Comparison of ENCODE assay signal across 8 cellular contexts in the genomic region with DNA sequence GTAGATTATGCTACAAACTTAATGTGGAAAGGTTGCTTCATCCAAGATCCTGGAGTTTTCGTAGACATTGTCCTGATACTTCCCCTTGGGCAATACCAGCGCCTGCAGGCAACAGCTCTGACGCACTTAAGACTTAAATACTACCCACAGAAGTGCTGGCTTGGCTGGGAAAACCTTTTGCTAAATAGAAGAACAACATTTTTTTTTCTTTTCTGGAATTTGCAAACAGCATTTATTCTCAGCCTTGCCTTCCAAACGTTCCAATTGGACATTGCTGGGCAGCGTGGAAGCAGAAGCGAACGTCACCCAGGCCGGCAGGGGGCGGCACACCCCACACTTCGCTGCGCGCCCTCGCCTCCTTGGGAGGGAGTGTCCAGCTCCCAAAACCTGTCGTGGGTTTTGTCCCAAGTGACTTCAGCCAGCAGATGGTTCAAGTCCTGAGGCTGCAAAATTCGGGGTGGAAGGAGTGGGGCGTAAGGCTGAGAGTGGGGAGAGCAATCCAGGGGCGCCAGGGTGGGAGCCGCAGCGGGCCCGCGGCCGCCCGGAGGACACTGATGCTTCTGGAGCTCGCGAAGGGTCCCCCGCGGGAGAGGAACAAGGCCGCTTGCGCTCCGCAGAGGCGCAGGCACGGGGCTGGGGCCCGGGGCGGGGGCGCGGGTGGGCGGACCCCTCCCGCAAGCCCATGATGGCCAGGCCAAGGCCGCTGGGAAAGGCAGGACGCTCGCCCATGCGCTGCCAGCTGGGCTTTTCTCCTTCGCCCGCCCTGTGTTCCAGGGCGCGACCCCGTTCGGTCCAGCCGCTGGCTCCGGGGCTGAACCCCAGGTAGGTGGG.
A peak's percentile ranks its signal among the peaks of the same experiment; 100 is the strongest.
DNase-seq lines count a peak whose midpoint lies in the region; ATAC-seq and TF ChIP-seq lines count a peak whose summit lies in the region.

No MANE protein-coding gene starts in this region.

- peaks cover 38% of the 10 kb centered on the region for H3K27me3 Mint-ChIP-seq in activated T-cell treated with anti-CD3 and anti-CD28 coated beads, Interleukin-2, amount 50 U/mL, for 4 hours (ENCODE audit: low read depth)

- TF ChIP-seq CTCF in AG04450 (IDR thresholded peaks at IDR 0.05; ENCODE audit: low read depth, low read length) (peak; percentile 82), esophagus muscularis mucosa (IDR thresholded peaks at IDR 0.05) (peak; percentile 85 to 90 (median 90))

- no peaks in the 10 kb centered on the region for H3K9me3 Mint-ChIP-seq in activated T-cell treated with anti-CD3 and anti-CD28 coated beads, Interleukin-2, amount 50 U/mL, for 4 hours

- H3K4me3 ChIP-seq in AG04450 (ENCODE audit: low read depth, low read length) (peak overlapping the region; percentile 54), esophagus muscularis mucosa (peak overlapping the region; percentile 56 to 63 (median 58)), muscle layer of duodenum (ENCODE audit: low read depth in 1 of 2, low read length in 2 of 2) (peak overlapping the region; percentile 50 to 63)

- 8% methylated on average over 15 of the region's 50 CpGs for WGBS in esophagus muscularis mucosa

- intact Hi-C loops in esophagus muscularis mucosa (cut with DNase I): loop anchor here (2.0 to 10.0 kb wide), 3 partner anchors 62 to 444 kb away; no protein-coding TSS in a partner anchor

- peaks cover 8% of the 10 kb centered on the region for H3K4me1 Mint-ChIP-seq in activated T-cell treated with anti-CD3 and anti-CD28 coated beads, Interleukin-2, amount 50 U/mL, for 4 hours (ENCODE audit: low read depth)

- ATAC-seq in GM18870 (IDR thresholded peaks at IDR 0.05; ENCODE audit: unreplicated experiment) (peak; percentile 54), HG03139 (IDR thresholded peaks at IDR 0.05; ENCODE audit: unreplicated experiment) (peak; percentile 69)
- peak; percentile 72 to 86 for ATAC-seq in activated T-cell treated with anti-CD3 and anti-CD28 coated beads, Interleukin-2, amount 50 U/mL, for 4 hours

- no peak overlapping the region for H3K27ac ChIP-seq in AG04450 (ENCODE audit: low read depth, low read length)
- peak overlapping the region in 1 of 4 donors; percentile 5 for H3K27ac ChIP-seq in esophagus muscularis mucosa (replicated peaks in 1 of 4)
- no peak overlapping the region for H3K27ac ChIP-seq in muscle layer of duodenum (ENCODE audit: low read length)

- CTCF ChIA-PET in AG04450 (lab: Charles Lee): interaction anchor here (0.5 to 10.0 kb wide), 52 partner anchors 8 to 487 kb away, joined by 3 to 212 read pairs (median 4); partner anchors contain the start of genes AGPAT4 and MAP3K4

- H3K27me3 ChIP-seq in AG04450 (ENCODE audit: control insufficient read depth, insufficient read depth, low read length): no peaks in the 10 kb centered on the region
- peaks cover 0 to 22% (median 0%) of the 10 kb centered on the region in 4 donors for H3K27me3 ChIP-seq in esophagus muscularis mucosa
- no peaks in the 10 kb centered on the region for H3K27me3 ChIP-seq in muscle layer of duodenum (ENCODE audit: low read depth, low read length)

- TF ChIP-seq POLR2A in esophagus muscularis mucosa (IDR thresholded peaks at IDR 0.05; ENCODE audit: low read depth): no peak

- TF ChIP-seq EP300 in esophagus muscularis mucosa (IDR thresholded peaks at IDR 0.05): no peak

- POLR2A ChIA-PET in AG04450 (lab: Yijun Ruan, JAX): interaction anchor here (0.6 to 1.0 kb wide), 3 partner anchors 43 to 196 kb away, joined by 3 to 4 read pairs (median 4); partner anchors contain the start of gene MAP3K4

- peak overlapping the region; percentile 59 for H3K4me3 Mint-ChIP-seq in activated T-cell treated with anti-CD3 and anti-CD28 coated beads, Interleukin-2, amount 50 U/mL, for 4 hours

- peaks cover 0 to 13% (median 11%) of the 10 kb centered on the region in 4 donors for H3K4me1 ChIP-seq in esophagus muscularis mucosa
- no peaks in the 10 kb centered on the region for H3K4me1 ChIP-seq in muscle layer of duodenum (ENCODE audit: control insufficient read depth in 1 of 2, insufficient read depth in 2 of 2, low read length in 2 of 2)

- H3K9me3 ChIP-seq in AG04450 (ENCODE audit: control insufficient read depth, insufficient read depth, low read length): no peaks in the 10 kb centered on the region
- H3K9me3 ChIP-seq in esophagus muscularis mucosa: no peaks in the 10 kb centered on the region
- H3K9me3 ChIP-seq in muscle layer of duodenum (ENCODE audit: control insufficient read depth in 1 of 2, low read length in 2 of 2): no peaks in the 10 kb centered on the region

- no peaks in the 10 kb centered on the region for H3K36me3 ChIP-seq in esophagus muscularis mucosa
- no peaks in the 10 kb centered on the region for H3K36me3 ChIP-seq in muscle layer of duodenum (ENCODE audit: control insufficient read depth in 1 of 2, insufficient read depth in 2 of 2, low read length in 2 of 2)

- DNase-seq in AG04450 (ENCODE audit: low read depth, low spot score): peak; percentile 52
- DNase-seq in NCI-H748 (lab: John Stamatoyannopoulos, UW; ENCODE audit: unreplicated experiment): peak; percentile 76
- DNase-seq in activated T-cell treated with anti-CD3 and anti-CD28 coated beads, Interleukin-2, amount 50 U/mL, for 4 hours: peak; percentile 58
- DNase-seq in esophagus muscularis mucosa (ENCODE audit: extremely low spot score): no peak
- DNase-seq in stimulated activated CD8-positive, alpha-beta memory T cell treated with anti-CD3 and anti-CD28 coated beads, Interleukin-4, amount 100 ng/mL, for 24 hours (ENCODE audit: low read depth): peak; percentile 42

- H3K36me3 Mint-ChIP-seq in activated T-cell treated with anti-CD3 and anti-CD28 coated beads, Interleukin-2, amount 50 U/mL, for 4 hours (ENCODE audit: insufficient read depth): no peaks in the 10 kb centered on the region
